ENCODE assay signal across 8 cellular contexts in the genomic region with DNA sequence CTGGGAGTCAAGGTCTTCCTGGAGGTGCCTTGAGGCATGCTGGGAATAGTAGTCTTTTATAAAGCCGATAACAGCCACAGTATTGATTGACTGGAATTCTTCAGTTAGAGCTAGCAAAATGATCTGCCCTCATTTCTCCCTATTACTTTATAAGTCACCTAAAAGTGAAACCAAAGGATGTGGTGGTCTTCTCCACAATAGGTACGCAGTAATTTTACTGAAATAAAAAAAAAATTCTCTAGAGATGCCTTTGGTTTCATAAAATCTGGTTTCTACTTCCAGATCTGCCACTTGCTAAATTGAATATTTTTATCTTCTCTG. TPM values are rescaled to one million over a fixed set of nuclear protein-coding genes. Genes with fewer than 3 reads are reported as not detected.
DNase-seq lines count a peak whose midpoint lies in the region; ATAC-seq, FAIRE-seq and TF ChIP-seq lines count a peak whose summit lies in the region.

No MANE protein-coding gene starts in this region.

- no peak overlapping the region for H3K4ac ChIP-seq in mesenchymal stem cell (ENCODE audit: low read depth in 1 of 2, low read length in 2 of 2)

- peak overlapping the region; percentile 99 for H3K27ac ChIP-seq in cardiac muscle cell
- peak overlapping the region; percentile 97; the same call in 2 of the 3 replicates for H3K27ac ChIP-seq in K562 (ENCODE audit: extremely low read depth, low read depth, low read length)
- no peak overlapping the region for H3K27ac ChIP-seq in mesenchymal stem cell (ENCODE audit: low read length, poor library complexity, severe bottlenecking)
- peak overlapping the region; percentile 95 to 99 (median 98) for H3K27ac ChIP-seq in upper lobe of left lung

- no peak for TF ChIP-seq RAD21 in K562 (CRISPR knock-in tag; conservative IDR thresholded peaks at IDR 0.05 in 1 of 2, IDR thresholded peaks at IDR 0.05 in 1 of 2)

- no peaks in the 10 kb centered on the region for H3K4me1 ChIP-seq in cardiac muscle cell (ENCODE audit: low read depth)
- peaks cover 4 to 13% of the 10 kb centered on the region in 2 experiments; a peak in 3 of 5 replicates for H3K4me1 ChIP-seq in K562 (replicated peaks in 1 of 2; ENCODE audit: control insufficient read depth in 2 of 2, insufficient read depth in 2 of 2, low read length in 2 of 2)
- H3K4me1 ChIP-seq in mesenchymal stem cell (ENCODE audit: control insufficient read depth, insufficient read depth, low read depth, low read length) = peaks cover 10% of the 10 kb centered on the region
- peaks cover 7 to 11% (median 9%) of the 10 kb centered on the region in 4 donors for H3K4me1 ChIP-seq in upper lobe of left lung

- POLR2A ChIA-PET in K562 (lab: Yijun Ruan, JAX) = interaction anchor here (0.6 to 0.7 kb wide), 3 partner anchors 13 to 978 kb away, joined by 3 read pairs; no protein-coding TSS in a partner anchor

- no peak overlapping the region for H4K8ac ChIP-seq in mesenchymal stem cell (ENCODE audit: low read length)

- H3K18ac ChIP-seq in mesenchymal stem cell (ENCODE audit: low read depth in 1 of 2, low read length in 2 of 2) = no peak overlapping the region

- no peak overlapping the region for H4K91ac ChIP-seq in mesenchymal stem cell (ENCODE audit: low read length)

- H3K23ac ChIP-seq in mesenchymal stem cell (ENCODE audit: low read length in 2 of 2) = no peak overlapping the region

- no peak overlapping the region for H2BK120ac ChIP-seq in mesenchymal stem cell (ENCODE audit: low read depth, low read length)

- TF ChIP-seq CTCF in cardiac muscle cell (IDR thresholded peaks at IDR 0.05; ENCODE audit: low read depth, low read length) (no peak), K562 (IDR thresholded peaks at IDR 0.05 in 2 of 3, conservative IDR thresholded peaks at IDR 0.05 in 1 of 3; ENCODE audit: insufficient read depth in 2 of 3, low read depth in 1 of 3, low read length in 3 of 3) (0 out of 6 replicates have a peak, but pooled peaks of 1 of the 3 experiments have one; percentile 8), upper lobe of left lung (IDR thresholded peaks at IDR 0.05) (no peak)

- H3K14ac ChIP-seq in mesenchymal stem cell (ENCODE audit: low read length in 2 of 2) = no peak overlapping the region

- no peaks in the 10 kb centered on the region for H3K36me3 ChIP-seq in cardiac muscle cell
- peaks cover 23% of the 10 kb centered on the region for H3K36me3 ChIP-seq in K562 (ENCODE audit: control insufficient read depth, insufficient read depth, low read length)
- H3K36me3 ChIP-seq in mesenchymal stem cell (ENCODE audit: control insufficient read depth in 1 of 2, insufficient read depth in 2 of 2, low read depth in 1 of 2, low read length in 2 of 2) = no peaks in the 10 kb centered on the region
- no peaks in the 10 kb centered on the region for H3K36me3 ChIP-seq in upper lobe of left lung

- FAIRE-seq in K562 (lab: Jason Lieb, UNC) = peak; percentile 96

- H4K20me1 ChIP-seq in K562 (replicated peaks; ENCODE audit: control insufficient read depth, insufficient read depth, low read length) = no peaks in the 10 kb centered on the region

- no peaks in the 10 kb centered on the region for H3K27me3 ChIP-seq in cardiac muscle cell
- H3K27me3 ChIP-seq in K562 (ENCODE audit: control insufficient read depth in 2 of 2, insufficient read depth in 2 of 2, low read length in 2 of 2) = no peaks in the 10 kb centered on the region
- no peaks in the 10 kb centered on the region for H3K27me3 ChIP-seq in mesenchymal stem cell (ENCODE audit: control insufficient read depth in 1 of 2, insufficient read depth in 1 of 2, low read length in 2 of 2)
- no peaks in the 10 kb centered on the region for H3K27me3 ChIP-seq in upper lobe of left lung

- H3K4me2 ChIP-seq in K562 (ENCODE audit: insufficient read depth, low read length) (peak overlapping the region; percentile 100), mesenchymal stem cell (ENCODE audit: low read length, poor library complexity, severe bottlenecking) (no peak overlapping the region)

- H3K9ac ChIP-seq in K562 (ENCODE audit: insufficient read depth in 1 of 2, low read depth in 2 of 2, low read length in 2 of 2) (peak overlapping the region in 1 of 2 experiments; percentile 92; a peak in 2 of 4 replicates), mesenchymal stem cell (ENCODE audit: low read length) (peak overlapping the region; percentile 96)

- BruUV-seq in K562 (replicated peaks; lab: Mats Ljungman, UMichigan) = no TSS peak

- peaks cover 47% of the 10 kb centered on the region for H3K79me2 ChIP-seq in K562 (ENCODE audit: control insufficient read depth, insufficient read depth, low read length)

- no peak overlapping the region for H2AK5ac ChIP-seq in mesenchymal stem cell (ENCODE audit: low read length, severe bottlenecking)

- DNase-seq in cardiac muscle cell (ENCODE audit: low read depth in 1 of 2, low spot score in 1 of 2) (no peak), left ventricle myocardium superior (no peak), K562 (ENCODE audit: extremely low read depth in 1 of 4, low spot score in 3 of 4) (no peak), mesenchymal stem cell (no peak), upper lobe of left lung (no peak), NCI-H2029 treated with DMSO at 0.1 percent for 48 hours (lab: John Stamatoyannopoulos, UW) (no peak), superior temporal gyrus (ENCODE audit: extremely low spot score) (no peak)

- H2AFZ ChIP-seq in K562 (ENCODE audit: low read depth, low read length) (peak overlapping the region; percentile 99), mesenchymal stem cell (ENCODE audit: low read depth, low read length) (no peak overlapping the region)

- 10% methylated on average over 2 of the region's 2 CpGs for WGBS in K562 (ENCODE audit: insufficient coverage, low coverage, missing lambda C conversion rate)
- no CpG with 5 or more reads among the region's 2 CpGs for WGBS in mesenchymal stem cell
- WGBS in upper lobe of left lung, 2 donors = 2 to 3% methylated on average over 2 of the region's 2 CpGs

- CTCF ChIA-PET in K562 (lab: Yijun Ruan, JAX; ENCODE audit: low intra/inter-chr PET ratio) = no interaction called here

- no peak overlapping the region for H3K4me3 ChIP-seq in cardiac muscle cell
- peak overlapping the region; percentile 90 for H3K4me3 ChIP-seq in K562
- H3K4me3 ChIP-seq in mesenchymal stem cell (ENCODE audit: insufficient read depth in 1 of 2, low read depth in 1 of 2, low read length in 2 of 2) = peak overlapping the region in 1 of 2 experiments; percentile 97
- peak overlapping the region in 3 of 4 donors; percentile 91 to 99 (median 97) for H3K4me3 ChIP-seq in upper lobe of left lung

- H2BK12ac ChIP-seq in mesenchymal stem cell (ENCODE audit: low read length in 2 of 2) = no peak overlapping the region

- no peak for ATAC-seq in left ventricle myocardium superior
- no peak for ATAC-seq in K562
- ATAC-seq in upper lobe of left lung (ENCODE audit: low FRiP score in 2 of 2) = no peak
- ATAC-seq in GM18870 (IDR thresholded peaks at IDR 0.05; ENCODE audit: unreplicated experiment) = no peak

- in situ Hi-C loops in K562 (cut with MboI) = no loop called here

- H3K9me1 ChIP-seq in K562 (ENCODE audit: control insufficient read depth, insufficient read depth, low read length) = no peaks in the 10 kb centered on the region

- no peak overlapping the region for H2BK5ac ChIP-seq in mesenchymal stem cell (ENCODE audit: low read depth, low read length, poor library complexity, severe bottlenecking)

- peaks cover 12% of the 10 kb centered on the region for H3K79me1 ChIP-seq in mesenchymal stem cell (replicated peaks; ENCODE audit: low read length, poor library complexity, severe bottlenecking)

- H3K9me3 ChIP-seq in cardiac muscle cell (ENCODE audit: low read depth) (no peaks in the 10 kb centered on the region), K562 (replicated peaks; ENCODE audit: control insufficient read depth, insufficient read depth, low read depth, low read length) (no peaks in the 10 kb centered on the region), mesenchymal stem cell (ENCODE audit: control insufficient read depth, low read length) (peaks cover 9% of the 10 kb centered on the region), upper lobe of left lung (peaks cover 0 to 9% (median 7%) of the 10 kb centered on the region in 4 donors)

- no peak overlapping the region for H2BK15ac ChIP-seq in mesenchymal stem cell (ENCODE audit: low read depth, poor library complexity, severe bottlenecking)

- intact Hi-C loops in left ventricle myocardium superior (cut with micrococcal nuclease) (no loop called here), K562 (cut with micrococcal nuclease) (no loop called here)

- TF ChIP-seq EP300 in K562 (IDR thresholded peaks at IDR 0.05; ENCODE audit: low read length) = no peak
- no peak for TF ChIP-seq EP300 in upper lobe of left lung (IDR thresholded peaks at IDR 0.05)

- no peak for TF ChIP-seq POLR2A in K562 (conservative IDR thresholded peaks at IDR 0.05)
- TF ChIP-seq POLR2A in upper lobe of left lung (IDR thresholded peaks at IDR 0.05) = no peak

RNA-seq across cellular contexts. Expression of gene NDC1, which starts 0.5 kb away (rescaled TPM):
- total RNA-seq in cardiac muscle cell (18.1 and 20.5 TPM in 2 replicates), left ventricle myocardium superior (6.7 TPM), K562 (2014; rRNA removed) (45.8 and 47.0 TPM in 2 replicates), K562 (2014; rRNA removed; fragmentation: Illumina TruSeq; extraction: Trizol) (80.0 and 86.4 TPM in 2 replicates), K562 (2015; rRNA removed; fragmentation: Illumina TruSeq; extraction: Trizol) (71.9 and 74.7 TPM in 2 replicates), K562 (2021) (64.5 and 74.2 TPM in 2 replicates), upper lobe of left lung (10 to 100 TPM in 1 of 6 donors, 1 to 10 TPM in 5; 1.2 to 10.9 (median 8.2) TPM)
- polyA plus RNA-seq in cardiac muscle cell (11.7 and 17.6 TPM in 2 replicates), K562 (2011; rRNA removed) (90.9 and 102 TPM in 2 replicates), K562 (2014; fragmentation: Illumina TruSeq; extraction: Trizol) (58.9 and 66.4 TPM in 2 replicates), K562 (2014; fragmentation: Nextera tagmentation; extraction: Ambion mirVana) (10 to 100 TPM; 26.9 to 46.8 TPM), K562 (2014; rRNA removed) (46.0 and 49.9 TPM in 2 replicates)
- 90.8 and 103 TPM in 2 replicates for total RNA-seq in K562 (2011; cell fraction: chromatin; rRNA removed; ENCODE audit: low replicate concordance)
- 62.9 and 67.9 TPM in 2 replicates for total RNA-seq in K562 (2011; cell fraction: nucleolus; rRNA removed)
- total RNA-seq in K562 (2011; cell fraction: nucleoplasm; rRNA removed) = 112 and 149 TPM in 2 replicates
- 51.9 and 99.8 TPM in 2 replicates for polyA plus RNA-seq in K562 (2011; cell fraction: cytosol; rRNA removed)
- 26.4 and 44.3 TPM in 2 replicates for polyA plus RNA-seq in K562 (2011; cell fraction: nucleus; rRNA removed)
- 30.7 and 38.2 TPM in 2 replicates for polyA plus RNA-seq in K562 (2012)
- polyA minus RNA-seq in K562 (2011; rRNA and poly(A)+ RNA removed) = 151 and 183 TPM in 2 replicates
- polyA minus RNA-seq in K562 (2011; cell fraction: cytosol; rRNA and poly(A)+ RNA removed) = 51.7 and 72.3 TPM in 2 replicates
- 25.2 and 47.9 TPM in 2 replicates for polyA minus RNA-seq in K562 (2011; cell fraction: nucleus; rRNA and poly(A)+ RNA removed)
- 5.7 TPM for polyA plus RNA-seq in mesenchymal stem cell (2013, experiment 1 of 2)
- 6.3 TPM for polyA plus RNA-seq in mesenchymal stem cell (2013, experiment 2 of 2)

RNA-seq across cellular contexts. Expression of gene YIPF1, which starts 51.0 kb away (rescaled TPM):
- total RNA-seq in cardiac muscle cell (14.4 and 21.0 TPM in 2 replicates), left ventricle myocardium superior (12.5 TPM), K562 (2014; rRNA removed) (17.8 and 23.8 TPM in 2 replicates), K562 (2014; rRNA removed; fragmentation: Illumina TruSeq; extraction: Trizol) (21.6 and 23.9 TPM in 2 replicates), K562 (2015; rRNA removed; fragmentation: Illumina TruSeq; extraction: Trizol) (17.9 and 19.6 TPM in 2 replicates), K562 (2021) (15.3 and 15.5 TPM in 2 replicates), upper lobe of left lung (10 to 100 TPM; 14.8 to 52.4 (median 22.0) TPM)
- polyA plus RNA-seq in cardiac muscle cell (28.3 and 29.7 TPM in 2 replicates), K562 (2011; rRNA removed) (35.6 and 37.5 TPM in 2 replicates), K562 (2014; fragmentation: Illumina TruSeq; extraction: Trizol) (25.0 and 27.3 TPM in 2 replicates), K562 (2014; fragmentation: Nextera tagmentation; extraction: Ambion mirVana) (10 to 100 TPM; 11.5 to 15.2 TPM), K562 (2014; rRNA removed) (19.2 and 21.3 TPM in 2 replicates)
- 23.9 and 24.2 TPM in 2 replicates for total RNA-seq in K562 (2011; cell fraction: chromatin; rRNA removed; ENCODE audit: low replicate concordance)
- total RNA-seq in K562 (2011; cell fraction: nucleolus; rRNA removed) = 24.2 and 25.8 TPM in 2 replicates
- total RNA-seq in K562 (2011; cell fraction: nucleoplasm; rRNA removed) = 26.2 and 36.1 TPM in 2 replicates
- polyA plus RNA-seq in K562 (2011; cell fraction: cytosol; rRNA removed) = 27.6 and 37.8 TPM in 2 replicates
- polyA plus RNA-seq in K562 (2011; cell fraction: nucleus; rRNA removed) = 19.0 and 21.7 TPM in 2 replicates
- 17.0 and 25.2 TPM in 2 replicates for polyA plus RNA-seq in K562 (2012)
- 27.7 and 28.8 TPM in 2 replicates for polyA minus RNA-seq in K562 (2011; rRNA and poly(A)+ RNA removed)
- polyA minus RNA-seq in K562 (2011; cell fraction: cytosol; rRNA and poly(A)+ RNA removed) = 8.5 and 12.5 TPM in 2 replicates
- 4.6 and 7.3 TPM in 2 replicates for polyA minus RNA-seq in K562 (2011; cell fraction: nucleus; rRNA and poly(A)+ RNA removed)
- 39.7 TPM for polyA plus RNA-seq in mesenchymal stem cell (2013, experiment 1 of 2)
- 40.4 TPM for polyA plus RNA-seq in mesenchymal stem cell (2013, experiment 2 of 2)

RNA-seq across cellular contexts. Expression of gene DIO1, which starts 55.4 kb away (rescaled TPM):
- total RNA-seq in cardiac muscle cell (not detected in 2 replicates), left ventricle myocardium superior (not detected), K562 (2014; rRNA removed) (not detected in 2 replicates), K562 (2014; rRNA removed; fragmentation: Illumina TruSeq; extraction: Trizol) (not detected in 2 replicates), K562 (2015; rRNA removed; fragmentation: Illumina TruSeq; extraction: Trizol) (not detected in 2 replicates), K562 (2021) (not detected in 2 replicates), upper lobe of left lung (under 1 TPM in 1 of 6 donors, not detected in 5; 0.20 TPM)
- polyA plus RNA-seq in cardiac muscle cell (not detected in 2 replicates), K562 (2011; rRNA removed) (not detected in 2 replicates), K562 (2014; fragmentation: Illumina TruSeq; extraction: Trizol) (not detected in 2 replicates), K562 (2014; fragmentation: Nextera tagmentation; extraction: Ambion mirVana) (not detected), K562 (2014; rRNA removed) (not detected in 2 replicates)
- total RNA-seq in K562 (2011; cell fraction: chromatin; rRNA removed; ENCODE audit: low replicate concordance) = not detected in 2 replicates
- total RNA-seq in K562 (2011; cell fraction: nucleolus; rRNA removed) = not detected in 2 replicates
- total RNA-seq in K562 (2011; cell fraction: nucleoplasm; rRNA removed) = not detected in 2 replicates
- not detected in 2 replicates for polyA plus RNA-seq in K562 (2011; cell fraction: cytosol; rRNA removed)
- not detected in 2 replicates for polyA plus RNA-seq in K562 (2011; cell fraction: nucleus; rRNA removed)
- 0.07 TPM in 1 of 2 replicates, not detected in the other for polyA plus RNA-seq in K562 (2012)
- not detected in 2 replicates for polyA minus RNA-seq in K562 (2011; rRNA and poly(A)+ RNA removed)
- polyA minus RNA-seq in K562 (2011; cell fraction: cytosol; rRNA and poly(A)+ RNA removed) = not detected in 2 replicates
- 0.78 TPM in 1 of 2 replicates, not detected in the other for polyA minus RNA-seq in K562 (2011; cell fraction: nucleus; rRNA and poly(A)+ RNA removed)
- not detected for polyA plus RNA-seq in mesenchymal stem cell (2013, experiment 1 of 2)
- not detected for polyA plus RNA-seq in mesenchymal stem cell (2013, experiment 2 of 2)
